Comparison of ENCODE assay signal across 8 cellular contexts in genomic region chr12:31658743-31659086, GRCh38. TPM values are rescaled to one million over a fixed set of nuclear protein-coding genes. Genes with fewer than 3 reads are reported as not detected.
A peak's percentile ranks its signal among the peaks of the same experiment; 100 is the strongest.
DNase-seq lines count a peak whose midpoint lies in the region; ATAC-seq and TF ChIP-seq lines count a peak whose summit lies in the region.

No MANE protein-coding gene starts in this region.

- no peak for TF ChIP-seq CTCF in nephron progenitor cell (IDR thresholded peaks at IDR 0.05)

- peak overlapping the region; percentile 55 for H3K4me3 ChIP-seq in ectodermal cell (ENCODE audit: insufficient read depth, low read depth, low read length)

- no peak for DNase-seq in nephron progenitor cell
- DNase-seq in ecto neural progenitor cell (ENCODE audit: low spot score): no peak
- DNase-seq in SHP77 treated with DMSO at 0.1 percent for 48 hours (lab: John Stamatoyannopoulos, UW): no peak

- H3K27me3 Mint-ChIP-seq in nephron progenitor cell (ENCODE audit: low read depth, poor library complexity): no peaks in the 10 kb centered on the region

- no peaks in the 10 kb centered on the region for H3K36me3 ChIP-seq in ectodermal cell (ENCODE audit: control insufficient read depth, insufficient read depth, low read length)

- peaks cover 6% of the 10 kb centered on the region for H3K36me3 Mint-ChIP-seq in nephron progenitor cell (ENCODE audit: low read depth)

- no peaks in the 10 kb centered on the region for H3K27me3 ChIP-seq in ectodermal cell (ENCODE audit: control insufficient read depth, insufficient read depth, low read length, poor library complexity, severe bottlenecking)

- ATAC-seq in GM18907 (IDR thresholded peaks at IDR 0.05; ENCODE audit: unreplicated experiment) (peak; percentile 14), HG03565 (IDR thresholded peaks at IDR 0.05; ENCODE audit: unreplicated experiment) (no peak), HG02623 (IDR thresholded peaks at IDR 0.05; ENCODE audit: unreplicated experiment) (no peak)

- no peak for TF ChIP-seq RAD21 in Ishikawa (IDR thresholded peaks at IDR 0.05; ENCODE audit: low read depth)

- H3K4me3 Mint-ChIP-seq in nephron progenitor cell: peak overlapping the region; percentile 97

- no peak overlapping the region for H3K27ac ChIP-seq in ectodermal cell (ENCODE audit: insufficient read depth, low read depth, low read length, poor library complexity, severe bottlenecking)

- H3K9me3 Mint-ChIP-seq in nephron progenitor cell: no peaks in the 10 kb centered on the region

- no peak for TF ChIP-seq EP300 in Ishikawa (IDR thresholded peaks at IDR 0.05; ENCODE audit: borderline replicate concordance)

- WGBS in ectodermal cell, 2 experiments: 16 to 18% methylated on average over 4 to 6 of the region's 6 CpGs

- peak overlapping the region; percentile 17 for H3K27ac Mint-ChIP-seq in nephron progenitor cell

- peaks cover 36% of the 10 kb centered on the region for H3K4me1 Mint-ChIP-seq in nephron progenitor cell

- no peaks in the 10 kb centered on the region for H3K4me1 ChIP-seq in ectodermal cell (ENCODE audit: control insufficient read depth, insufficient read depth, low read length)

- H3K9me3 ChIP-seq in ectodermal cell (ENCODE audit: control insufficient read depth, low read length): no peaks in the 10 kb centered on the region

TF ChIP-seq in Ishikawa, 13 proteins besides CTCF, POLR2A, EP300 and RAD21:
- TF ChIP-seq REST (IDR thresholded peaks at IDR 0.05; ENCODE audit: low read depth) (no peak), YY1 (IDR thresholded peaks at IDR 0.05; ENCODE audit: low read depth) (no peak), MAX (IDR thresholded peaks at IDR 0.05) (no peak), USF1 (IDR thresholded peaks at IDR 0.05) (no peak), TAF1 (IDR thresholded peaks at IDR 0.05; ENCODE audit: low read depth) (no peak), CREB1 (IDR thresholded peaks at IDR 0.05; ENCODE audit: low read depth) (no peak), ZBTB7A (IDR thresholded peaks at IDR 0.05; ENCODE audit: low read depth) (no peak), FOXM1 (IDR thresholded peaks at IDR 0.05; ENCODE audit: borderline replicate concordance, low read depth) (0 out of 2 replicates have a peak, but pooled peaks have one; percentile 12), EGR1 (IDR thresholded peaks at IDR 0.05) (no peak)

RNA-seq across cellular contexts. Expression of gene ETFBKMT, which starts 0.8 kb away (rescaled TPM):
- 2.0 TPM for polyA plus RNA-seq in ectodermal cell (2013, experiment 1 of 4)
- polyA plus RNA-seq in ectodermal cell (2013, experiment 2 of 4): 2.0 TPM
- polyA plus RNA-seq in ectodermal cell (2013, experiment 3 of 4): 1.2 TPM
- polyA plus RNA-seq in ectodermal cell (2013, experiment 4 of 4): 1.2 TPM
